ENCODE assay signal across 20 cellular contexts in genomic region chr12:105462841-105463240, GRCh38.
A peak's percentile ranks its signal among the peaks of the same experiment; 100 is the strongest.
DNase-seq lines count a peak whose midpoint lies in the region; ATAC-seq, FAIRE-seq and TF ChIP-seq lines count a peak whose summit lies in the region.
"Had no signal": no experiment of that assay in that cellular context is flagged by ENCODE, and none has a peak within 500 bp of the region (broad histone marks: within the 10 kb centered on the region; RNA-seq: fewer than 3 reads in every experiment).

No MANE protein-coding gene starts in this region.

- no peak for FAIRE-seq in endothelial cell of umbilical vein (lab: Jason Lieb, UNC)

- ATAC-seq in PC-3 = no peak
- ATAC-seq: psoas muscle, T-cell had no signal

- H3K36me3 ChIP-seq in PC-3 (ENCODE audit: low read depth, low read length) = no peaks in the 10 kb centered on the region
- no peaks in the 10 kb centered on the region for H3K36me3 ChIP-seq in endothelial cell of umbilical vein (ENCODE audit: control insufficient read depth in 2 of 2, extremely low read depth in 1 of 2, insufficient read depth in 2 of 2, low read length in 2 of 2)

- H3K9me1 ChIP-seq in endothelial cell of umbilical vein (replicated peaks; ENCODE audit: control insufficient read depth, extremely low read depth, insufficient read depth, low read length) = no peaks in the 10 kb centered on the region

- dilution Hi-C loops in endothelial cell of umbilical vein (cut with MboI; ENCODE audit: extremely low pct_ligation_motif_present, low sequenced_read_pairs) = no loop called here

- no peaks in the 10 kb centered on the region for H3F3A ChIP-seq in PC-3 (ENCODE audit: low read length, unreplicated experiment)

- H3K79me2 ChIP-seq in PC-3 (ENCODE audit: low read length) = no peaks in the 10 kb centered on the region
- no peaks in the 10 kb centered on the region for H3K79me2 ChIP-seq in endothelial cell of umbilical vein (ENCODE audit: control insufficient read depth, insufficient read depth, low read length)

- H3K9ac ChIP-seq in PC-3 (ENCODE audit: low read length) (no peak overlapping the region), endothelial cell of umbilical vein (replicated peaks; ENCODE audit: extremely low read depth, insufficient read depth, low read length) (no peak overlapping the region)

- no peaks in the 10 kb centered on the region for H4K20me1 ChIP-seq in PC-3 (ENCODE audit: low read length)
- no peaks in the 10 kb centered on the region for H4K20me1 ChIP-seq in endothelial cell of umbilical vein (replicated peaks; ENCODE audit: control insufficient read depth, extremely low read depth, insufficient read depth, low read length)

- BruUV-seq in PC-3 (replicated peaks; lab: Mats Ljungman, UMichigan) (no TSS peak), endothelial cell of umbilical vein (replicated peaks; lab: Mats Ljungman, UMichigan) (no TSS peak)

- H3K4me2 ChIP-seq in PC-3 (ENCODE audit: low read length) = no peak overlapping the region
- no peak overlapping the region for H3K4me2 ChIP-seq in endothelial cell of umbilical vein (ENCODE audit: insufficient read depth, low read length)

- H3K27ac ChIP-seq in PC-3 (ENCODE audit: low read length) (no peak overlapping the region), endothelial cell of umbilical vein (ENCODE audit: insufficient read depth, low read depth, low read length) (no peak overlapping the region)
- H3K27ac ChIP-seq: psoas muscle had no signal

- H3K4me3 ChIP-seq in PC-3 (ENCODE audit: low read length) = no peak overlapping the region
- H3K4me3 ChIP-seq in endothelial cell of umbilical vein (replicated peaks in 1 of 3; ENCODE audit: insufficient read depth in 1 of 3, low read depth in 1 of 3, low read length in 3 of 3) = no peak overlapping the region
- H3K4me3 ChIP-seq: psoas muscle had no signal

- no peak for TF ChIP-seq POLR2A in endothelial cell of umbilical vein (IDR thresholded peaks at IDR 0.05; ENCODE audit: low read depth, low read length)

- POLR2A ChIA-PET in PC-3 (lab: Charles Lee; ENCODE audit: unreplicated experiment) (no interaction called here), endothelial cell of umbilical vein (lab: Charles Lee) (interaction anchor here (0.6 kb wide), 1 partner anchor 65 kb away, joined by 11 read pairs; no protein-coding TSS in a partner anchor)

- H3K4me1 ChIP-seq in PC-3 (ENCODE audit: insufficient read depth, low read length) = peaks cover 8% of the 10 kb centered on the region; the same call in 1 of the 2 replicates
- peaks cover 61% of the 10 kb centered on the region for H3K4me1 ChIP-seq in endothelial cell of umbilical vein (ENCODE audit: control insufficient read depth, extremely low read depth, insufficient read depth, low read length)

- intact Hi-C loops in PC-3 (cut with micrococcal nuclease) (no loop called here), endothelial cell of umbilical vein (cut with micrococcal nuclease) (no loop called here)

- H2AFZ ChIP-seq in PC-3 (ENCODE audit: low read length) = no peak overlapping the region
- no peak overlapping the region for H2AFZ ChIP-seq in endothelial cell of umbilical vein (ENCODE audit: low read depth, low read length)

- TF ChIP-seq CTCF in PC-3 (conservative IDR thresholded peaks at IDR 0.05; ENCODE audit: low read depth, low read length) = no peak
- TF ChIP-seq CTCF in endothelial cell of umbilical vein (IDR thresholded peaks at IDR 0.05; ENCODE audit: extremely low read depth in 1 of 2, insufficient read depth in 1 of 2, low read depth in 1 of 2, low read length in 2 of 2) = no peak

- CTCF ChIA-PET in PC-3 (lab: Charles Lee) (no interaction called here), endothelial cell of umbilical vein (lab: Charles Lee) (interaction anchor here (1.0 to 1.4 kb wide), 3 partner anchors 7 to 35 kb away, joined by 3 to 4 read pairs (median 3); no protein-coding TSS in a partner anchor)

- H3K27me3 ChIP-seq in PC-3 (ENCODE audit: low read length) (no peaks in the 10 kb centered on the region), endothelial cell of umbilical vein (ENCODE audit: control insufficient read depth in 2 of 2, insufficient read depth in 2 of 2, low read length in 2 of 2) (no peaks in the 10 kb centered on the region)

- H3K9me3 ChIP-seq in PC-3 (ENCODE audit: low read length) (no peaks in the 10 kb centered on the region), endothelial cell of umbilical vein (replicated peaks; ENCODE audit: control insufficient read depth, insufficient read depth, low read length) (no peaks in the 10 kb centered on the region)

- peak; percentile 28 for DNase-seq in GM04504 (ENCODE audit: low read depth)
- peak; percentile 44 for DNase-seq in PC-3
- no peak for DNase-seq in endothelial cell of umbilical vein (ENCODE audit: low read depth, low spot score)
- DNase-seq in myocyte (ENCODE audit: low read depth) = peak; percentile 26
- no peak for DNase-seq in SKM-1 treated with dmso at 0.1 percent for 144 hours (lab: John Stamatoyannopoulos, UW; ENCODE audit: unreplicated experiment)
- no peak for DNase-seq in NCI-H748 treated with DMSO at 0.1 percent for 48 hours (lab: John Stamatoyannopoulos, UW)
- no peak for DNase-seq in activated naive CD4-positive, alpha-beta T cell (lab: John Stamatoyannopoulos, UW)
- no peak for DNase-seq in RPMI8226
- DNase-seq: activated CD4-positive, alpha-beta T cell treated with anti-CD3 and anti-CD28 coated beads for 1 hour; activated gamma-delta T cell; cortex of kidney; H7; mesenchymal stem cell; NCI-H1092 treated with DMSO at 0.1 percent for 48 hours; NCI-H2029; NCI-H345; psoas muscle; SIG-M5; T-cell; trophoblast cell had no signal

- H3K9me2 ChIP-seq in PC-3 (replicated peaks; ENCODE audit: low read length) = no peaks in the 10 kb centered on the region

TF ChIP-seq in endothelial cell of umbilical vein, 7 proteins besides CTCF, POLR2A, EP300 and RAD21:
- TF ChIP-seq FOS (IDR thresholded peaks at IDR 0.05; ENCODE audit: borderline replicate concordance, insufficient read depth, low read length) = peak; percentile 32
- TF ChIP-seq POLR2AphosphoS5 (IDR thresholded peaks at IDR 0.05; ENCODE audit: insufficient read depth, low read depth, low read length) = no peak
- no peak for TF ChIP-seq JUN (IDR thresholded peaks at IDR 0.05; ENCODE audit: borderline replicate concordance, insufficient read depth, insufficient read length, low read depth)
- TF ChIP-seq MAX (IDR thresholded peaks at IDR 0.05; ENCODE audit: insufficient read depth, insufficient read length) = no peak
- TF ChIP-seq EZH2 (IDR thresholded peaks at IDR 0.05; ENCODE audit: borderline replicate concordance, low read depth, low read length, severe bottlenecking) = no peak

Comparison
In these comparisons a context has a peak if more than half of its experiments do, and no peak if none do; other contexts are left out.
1. DNase-seq: peak in GM04504 (single experiment), PC-3 (single experiment) and myocyte (single experiment); none in endothelial cell of umbilical vein (single experiment), SKM-1 treated with dmso at 0.1 percent for 144 hours (single experiment), NCI-H748 treated with DMSO at 0.1 percent for 48 hours (single experiment), activated naive CD4-positive, alpha-beta T cell (0 of 4) and RPMI8226 (single experiment).